29 cellular contexts compared by ENCODE assay signal in genomic region chr13:37164635-37165034, GRCh38. TPM values are rescaled to one million over a fixed set of nuclear protein-coding genes. Genes with fewer than 3 reads are reported as not detected.
DNase-seq lines count a peak whose midpoint lies in the region; ATAC-seq and TF ChIP-seq lines count a peak whose summit lies in the region.
"Had no signal": no experiment of that assay in that cellular context is flagged by ENCODE, and none has a peak within 500 bp of the region (broad histone marks: within the 10 kb centered on the region; RNA-seq: fewer than 3 reads in every experiment).

No MANE protein-coding gene starts in this region.

- POLR2A ChIA-PET in WTC11 (lab: Charles Lee): no interaction called here

- peaks cover 17% of the 10 kb centered on the region for H3K36me3 Mint-ChIP-seq in WTC11
- H3K36me3 Mint-ChIP-seq: CD14-positive monocyte; CD4-positive, alpha-beta memory T cell; CD4-positive, CD25-positive, alpha-beta regulatory T cell had no signal

- TF ChIP-seq CTCF in WTC11 (IDR thresholded peaks at IDR 0.05): no peak
- TF ChIP-seq CTCF in foreskin keratinocyte (conservative IDR thresholded peaks at IDR 0.05): no peak

- H3K4me3 ChIP-seq in H7 (ENCODE audit: insufficient read depth, low read depth, low read length): no peak overlapping the region
- H3K4me3 ChIP-seq: BLaER1, GM12878 had no signal

- peak; percentile 70 for ATAC-seq in WTC11
- ATAC-seq in foreskin keratinocyte: no peak
- ATAC-seq in GM21447 (IDR thresholded peaks at IDR 0.05; ENCODE audit: unreplicated experiment): no peak
- ATAC-seq in GM19035 (IDR thresholded peaks at IDR 0.05; ENCODE audit: unreplicated experiment): no peak
- ATAC-seq: GM12878 had no signal

- no peak overlapping the region for H3K4me3 Mint-ChIP-seq in WTC11
- H3K4me3 Mint-ChIP-seq: CD14-positive monocyte; CD4-positive, alpha-beta memory T cell; CD4-positive, CD25-positive, alpha-beta regulatory T cell; CD8-positive, alpha-beta memory T cell had no signal

- no peak overlapping the region for H3K27ac ChIP-seq in foreskin keratinocyte
- H3K27ac ChIP-seq: BLaER1 had no signal

- H3K27me3 ChIP-seq in H7 (ENCODE audit: control insufficient read depth, insufficient read depth, low read length) (no peaks in the 10 kb centered on the region), foreskin keratinocyte (no peaks in the 10 kb centered on the region)
- H3K27me3 ChIP-seq: BE2C, BLaER1 had no signal

- peaks cover 8% of the 10 kb centered on the region; the same call in 1 of the 2 replicates for H3K4me1 Mint-ChIP-seq in WTC11
- H3K4me1 Mint-ChIP-seq: CD14-positive monocyte; CD4-positive, alpha-beta memory T cell; CD4-positive, CD25-positive, alpha-beta regulatory T cell; CD8-positive, alpha-beta memory T cell had no signal

- CTCF ChIA-PET in WTC11 (lab: Charles Lee): no interaction called here

- no peaks in the 10 kb centered on the region for H3K4me1 ChIP-seq in foreskin keratinocyte
- H3K4me1 ChIP-seq: BE2C, BLaER1 had no signal

- peaks cover 17% of the 10 kb centered on the region for H3K9me3 Mint-ChIP-seq in WTC11

- peak; percentile 16 for DNase-seq in H7
- DNase-seq in WTC11 (ENCODE audit: low spot score): no peak
- DNase-seq in iPS-NIHi11 (ENCODE audit: low spot score): peak; percentile 11
- no peak for DNase-seq in foreskin keratinocyte
- no peak for DNase-seq in NCI-H1694 treated with DMSO at 0.1 percent for 48 hours (lab: John Stamatoyannopoulos, UW)
- DNase-seq: 8988T; ACHN; BE2C; C1 segment of cervical spinal cord; CD4-positive, alpha-beta memory T cell; CD4-positive, CD25-positive, alpha-beta regulatory T cell; CD8-positive, alpha-beta memory T cell; COR-L47; DMS 273 treated with DMSO at 0.1 percent for 48 hours; DMS153; DMS53; DMS79; DND-41; EL; GDM1 had no signal

- H3K27ac Mint-ChIP-seq in WTC11: no peak overlapping the region
- H3K27ac Mint-ChIP-seq: CD14-positive monocyte; CD4-positive, alpha-beta memory T cell; CD4-positive, CD25-positive, alpha-beta regulatory T cell; CD8-positive, alpha-beta memory T cell had no signal

- H3K27me3 Mint-ChIP-seq in WTC11 (ENCODE audit: low read depth): no peaks in the 10 kb centered on the region
- H3K27me3 Mint-ChIP-seq: CD8-positive, alpha-beta memory T cell had no signal

- H3K36me3 ChIP-seq in H7 (replicated peaks; ENCODE audit: control insufficient read depth, insufficient read depth, low read length): no peaks in the 10 kb centered on the region
- H3K36me3 ChIP-seq: BE2C, BLaER1 had no signal

TF ChIP-seq in WTC11, 78 proteins besides CTCF, POLR2A, EP300 and RAD21:
- TF ChIP-seq ATF6 (CRISPR knock-in tag; IDR thresholded peaks at IDR 0.05): no peak
- no peak for TF ChIP-seq ATF2 (CRISPR knock-in tag; IDR thresholded peaks at IDR 0.05; ENCODE audit: borderline replicate concordance, low read depth)
- no peak for TF ChIP-seq ZNF671 (CRISPR knock-in tag; IDR thresholded peaks at IDR 0.05)
- TF ChIP-seq ZMAT4 (CRISPR knock-in tag; IDR thresholded peaks at IDR 0.05): no peak
- no peak for TF ChIP-seq ZNF423 (CRISPR knock-in tag; IDR thresholded peaks at IDR 0.05)
- no peak for TF ChIP-seq GRHL2 (CRISPR knock-in tag; IDR thresholded peaks at IDR 0.05; ENCODE audit: insufficient replicate concordance, severe bottlenecking)
- no peak for TF ChIP-seq TCF7 (CRISPR knock-in tag; IDR thresholded peaks at IDR 0.05; ENCODE audit: low read depth)
- TF ChIP-seq TEAD1 (CRISPR knock-in tag; IDR thresholded peaks at IDR 0.05): no peak
- no peak for TF ChIP-seq MLX (CRISPR knock-in tag; IDR thresholded peaks at IDR 0.05)
- TF ChIP-seq CREB1 (CRISPR knock-in tag; IDR thresholded peaks at IDR 0.05): no peak
- TF ChIP-seq, protein P1, sequence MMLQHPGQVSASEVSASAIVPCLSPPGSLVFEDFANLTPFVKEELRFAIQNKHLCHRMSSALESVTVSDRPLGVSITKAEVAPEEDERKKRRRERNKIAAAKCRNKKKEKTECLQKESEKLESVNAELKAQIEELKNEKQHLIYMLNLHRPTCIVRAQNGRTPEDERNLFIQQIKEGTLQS (CRISPR knock-in tag; conservative IDR thresholded peaks at IDR 0.05): no peak

RNA-seq across cellular contexts. Expression of gene CSNK1A1L, which starts 59.2 kb away (rescaled TPM):
- not detected in 2 replicates for total RNA-seq in H7 (2014; rRNA removed; shearing (Covaris generic))
- total RNA-seq in WTC11 (2021) (not detected in 3 replicates), foreskin keratinocyte (not detected in 2 replicates)
- not detected in 2 replicates for polyA plus RNA-seq in foreskin keratinocyte
- total RNA-seq: A673; CD4-positive, alpha-beta memory T cell; CD4-positive, CD25-positive, alpha-beta regulatory T cell; CD8-positive, alpha-beta memory T cell; Daoy; G401; GM12878 had no signal
- polyA plus RNA-seq: AG04450; CD4-positive, alpha-beta memory T cell; CD4-positive, CD25-positive, alpha-beta regulatory T cell; CD8-positive, alpha-beta memory T cell; GM12878 had no signal

Comparison
In these comparisons a context has a peak if more than half of its experiments do, and no peak if none do; other contexts are left out.
1. DNase-seq: peak in H7 (single experiment) and iPS-NIHi11 (single experiment); none in WTC11 (single experiment), foreskin keratinocyte (0 of 2) and NCI-H1694 treated with DMSO at 0.1 percent for 48 hours (single experiment).